Comparison of ENCODE assay signal across 1 cellular context in the genomic region with DNA sequence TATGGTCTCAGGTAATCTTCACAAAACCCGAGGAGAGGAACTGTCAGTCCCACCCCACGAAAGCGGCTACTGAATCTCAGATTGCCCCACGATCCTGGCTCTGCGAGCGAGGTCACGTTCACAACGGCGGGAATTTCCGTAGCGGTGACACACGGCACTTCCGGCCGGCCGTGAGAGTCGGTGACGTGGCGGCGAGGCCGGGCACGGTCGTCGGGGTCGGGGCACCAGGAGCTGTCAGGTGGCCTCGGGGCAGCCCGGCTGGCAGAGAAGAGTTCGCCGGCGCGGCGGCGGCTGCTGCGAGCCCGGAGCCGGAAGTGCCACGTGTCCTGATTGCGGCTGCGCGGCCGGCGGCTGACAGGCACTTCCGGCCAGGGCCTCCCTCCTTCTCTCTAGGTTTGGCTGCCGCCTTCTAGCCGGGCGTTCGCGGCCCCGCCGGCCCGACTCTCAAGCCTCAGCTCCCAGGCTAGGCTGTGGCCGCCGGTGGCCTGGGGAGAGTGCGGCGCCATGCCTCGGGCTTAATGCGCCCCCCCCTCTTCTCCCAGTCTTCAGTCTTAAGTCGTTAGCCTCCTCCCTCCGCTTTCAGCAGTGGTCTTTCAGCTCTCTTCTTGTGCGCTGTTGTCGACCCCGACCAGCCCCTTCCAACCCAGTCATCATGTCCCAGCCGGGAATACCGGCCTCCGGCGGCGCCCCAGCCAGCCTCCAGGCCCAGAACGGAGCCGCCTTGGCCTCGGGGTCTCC.
TF ChIP-seq lines count a peak whose summit lies in the region.

A gene (plus strand): TSS at position 361 of the 738 bp plus-strand sequence. CDS start 292 bp downstream, at position 653.

TF ChIP-seq in GM12878, 131 proteins besides CTCF, POLR2A, EP300 and RAD21 (continued from another document and continues in another):
- TF ChIP-seq, protein P1, sequence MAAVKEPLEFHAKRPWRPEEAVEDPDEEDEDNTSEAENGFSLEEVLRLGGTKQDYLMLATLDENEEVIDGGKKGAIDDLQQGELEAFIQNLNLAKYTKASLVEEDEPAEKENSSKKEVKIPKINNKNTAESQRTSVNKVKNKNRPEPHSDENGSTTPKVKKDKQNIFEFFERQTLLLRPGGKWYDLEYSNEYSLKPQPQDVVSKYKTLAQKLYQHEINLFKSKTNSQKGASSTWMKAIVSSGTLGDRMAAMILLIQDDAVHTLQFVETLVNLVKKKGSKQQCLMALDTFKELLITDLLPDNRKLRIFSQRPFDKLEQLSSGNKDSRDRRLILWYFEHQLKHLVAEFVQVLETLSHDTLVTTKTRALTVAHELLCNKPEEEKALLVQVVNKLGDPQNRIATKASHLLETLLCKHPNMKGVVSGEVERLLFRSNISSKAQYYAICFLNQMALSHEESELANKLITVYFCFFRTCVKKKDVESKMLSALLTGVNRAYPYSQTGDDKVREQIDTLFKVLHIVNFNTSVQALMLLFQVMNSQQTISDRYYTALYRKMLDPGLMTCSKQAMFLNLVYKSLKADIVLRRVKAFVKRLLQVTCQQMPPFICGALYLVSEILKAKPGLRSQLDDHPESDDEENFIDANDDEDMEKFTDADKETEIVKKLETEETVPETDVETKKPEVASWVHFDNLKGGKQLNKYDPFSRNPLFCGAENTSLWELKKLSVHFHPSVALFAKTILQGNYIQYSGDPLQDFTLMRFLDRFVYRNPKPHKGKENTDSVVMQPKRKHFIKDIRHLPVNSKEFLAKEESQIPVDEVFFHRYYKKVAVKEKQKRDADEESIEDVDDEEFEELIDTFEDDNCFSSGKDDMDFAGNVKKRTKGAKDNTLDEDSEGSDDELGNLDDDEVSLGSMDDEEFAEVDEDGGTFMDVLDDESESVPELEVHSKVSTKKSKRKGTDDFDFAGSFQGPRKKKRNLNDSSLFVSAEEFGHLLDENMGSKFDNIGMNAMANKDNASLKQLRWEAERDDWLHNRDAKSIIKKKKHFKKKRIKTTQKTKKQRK (IDR thresholded peaks at IDR 0.05; ENCODE audit: low read depth, low read length) = no peak
- TF ChIP-seq TARDBP (IDR thresholded peaks at IDR 0.05; ENCODE audit: borderline replicate concordance) (0 out of 2 replicates have a peak, but pooled peaks have one; percentile 45), ZNF384 (IDR thresholded peaks at IDR 0.05; ENCODE audit: borderline replicate concordance, low read depth, low read length) (no peak), SMAD1 (IDR thresholded peaks at IDR 0.05; ENCODE audit: low read depth, partially characterized antibody) (peak; percentile 26), KDM1A (IDR thresholded peaks at IDR 0.05; ENCODE audit: borderline replicate concordance) (no peak), CREB1 (IDR thresholded peaks at IDR 0.05; ENCODE audit: low read depth) (peak; percentile 85), ESRRA (IDR thresholded peaks at IDR 0.05; ENCODE audit: low read length) (peak; percentile 66), POU2F2 (IDR thresholded peaks at IDR 0.05; ENCODE audit: borderline replicate concordance, low read depth, low read length) (peak; percentile 52; the same call in 1 of the 3 replicates), BRCA1 (IDR thresholded peaks at IDR 0.05; ENCODE audit: low read depth, low read length) (no peak), NR2C1 (IDR thresholded peaks at IDR 0.05) (peak; percentile 59; the same call in 1 of the 2 replicates), ZNF24 (IDR thresholded peaks at IDR 0.05) (peak; percentile 42), RCOR1 (conservative IDR thresholded peaks at IDR 0.05; ENCODE audit: low read depth, low read length) (no peak), MYB (IDR thresholded peaks at IDR 0.05; ENCODE audit: borderline replicate concordance, low read depth, low read length) (no peak), ZBED1 (IDR thresholded peaks at IDR 0.05; ENCODE audit: borderline replicate concordance) (peak; percentile 52; the same call in 1 of the 2 replicates), TBL1XR1 (IDR thresholded peaks at IDR 0.05; ENCODE audit: low read depth, low read length) (peak; percentile 35; the same call in 1 of the 2 replicates), RBBP5 (conservative IDR thresholded peaks at IDR 0.05) (no peak), SUZ12 (IDR thresholded peaks at IDR 0.05; ENCODE audit: unreplicated experiment) (no peak), ZNF622 (IDR thresholded peaks at IDR 0.05) (no peak), STAT1 (conservative IDR thresholded peaks at IDR 0.05) (no peak; the same call in 1 of the 2 replicates), HDAC6 (IDR thresholded peaks at IDR 0.05; ENCODE audit: unreplicated experiment) (peak; percentile 10), NFXL1 (IDR thresholded peaks at IDR 0.05; ENCODE audit: borderline replicate concordance) (no peak), KLF5 (IDR thresholded peaks at IDR 0.05; ENCODE audit: partially characterized antibody) (no peak), NFIC (IDR thresholded peaks at IDR 0.05; ENCODE audit: low read depth, low read length) (peak; percentile 71; the same call in 1 of the 2 replicates), ETV6 (conservative IDR thresholded peaks at IDR 0.05 in 1 of 2, IDR thresholded peaks at IDR 0.05 in 1 of 2; ENCODE audit: borderline replicate concordance in 1 of 2, low read depth in 1 of 2) (peak in 1 of 2 experiments; percentile 66; a peak in 2 of 4 replicates), CHD2 (IDR thresholded peaks at IDR 0.05; ENCODE audit: borderline replicate concordance, low read depth, low read length) (peak; percentile 60; the same call in 1 of the 2 replicates), MTA2 (IDR thresholded peaks at IDR 0.05; ENCODE audit: low read depth) (no peak; the same call in 1 of the 2 replicates), HDGF (IDR thresholded peaks at IDR 0.05) (peak; percentile 47; the same call in 1 of the 2 replicates), DPF2 (IDR thresholded peaks at IDR 0.05) (peak; percentile 93), NBN (IDR thresholded peaks at IDR 0.05) (no peak; the same call in 1 of the 2 replicates), MEF2B (IDR thresholded peaks at IDR 0.05; ENCODE audit: partially characterized antibody, poor library complexity, severe bottlenecking) (no peak), BACH1 (IDR thresholded peaks at IDR 0.05; ENCODE audit: borderline replicate concordance) (peak; percentile 81), CBFB (IDR thresholded peaks at IDR 0.05; ENCODE audit: low read depth) (no peak; the same call in 1 of the 2 replicates), NRF1 (conservative IDR thresholded peaks at IDR 0.05; ENCODE audit: low read depth, low read length) (peak; percentile 52), GATAD2B (conservative IDR thresholded peaks at IDR 0.05; ENCODE audit: low read depth) (peak; percentile 94), YBX1 (IDR thresholded peaks at IDR 0.05) (no peak), SREBF1 (IDR thresholded peaks at IDR 0.05; ENCODE audit: low read length) (no peak), BMI1 (IDR thresholded peaks at IDR 0.05; ENCODE audit: borderline replicate concordance) (no peak), POLR2AphosphoS2 (IDR thresholded peaks at IDR 0.05; ENCODE audit: low read depth, low read length) (peak; percentile 89), CEBPB (IDR thresholded peaks at IDR 0.05; ENCODE audit: borderline replicate concordance in 1 of 2, low read depth in 2 of 2, low read length in 2 of 2) (no peak), SP1 (IDR thresholded peaks at IDR 0.05; ENCODE audit: low read depth, low read length) (peak; percentile 39)
- TF ChIP-seq, protein P2, sequence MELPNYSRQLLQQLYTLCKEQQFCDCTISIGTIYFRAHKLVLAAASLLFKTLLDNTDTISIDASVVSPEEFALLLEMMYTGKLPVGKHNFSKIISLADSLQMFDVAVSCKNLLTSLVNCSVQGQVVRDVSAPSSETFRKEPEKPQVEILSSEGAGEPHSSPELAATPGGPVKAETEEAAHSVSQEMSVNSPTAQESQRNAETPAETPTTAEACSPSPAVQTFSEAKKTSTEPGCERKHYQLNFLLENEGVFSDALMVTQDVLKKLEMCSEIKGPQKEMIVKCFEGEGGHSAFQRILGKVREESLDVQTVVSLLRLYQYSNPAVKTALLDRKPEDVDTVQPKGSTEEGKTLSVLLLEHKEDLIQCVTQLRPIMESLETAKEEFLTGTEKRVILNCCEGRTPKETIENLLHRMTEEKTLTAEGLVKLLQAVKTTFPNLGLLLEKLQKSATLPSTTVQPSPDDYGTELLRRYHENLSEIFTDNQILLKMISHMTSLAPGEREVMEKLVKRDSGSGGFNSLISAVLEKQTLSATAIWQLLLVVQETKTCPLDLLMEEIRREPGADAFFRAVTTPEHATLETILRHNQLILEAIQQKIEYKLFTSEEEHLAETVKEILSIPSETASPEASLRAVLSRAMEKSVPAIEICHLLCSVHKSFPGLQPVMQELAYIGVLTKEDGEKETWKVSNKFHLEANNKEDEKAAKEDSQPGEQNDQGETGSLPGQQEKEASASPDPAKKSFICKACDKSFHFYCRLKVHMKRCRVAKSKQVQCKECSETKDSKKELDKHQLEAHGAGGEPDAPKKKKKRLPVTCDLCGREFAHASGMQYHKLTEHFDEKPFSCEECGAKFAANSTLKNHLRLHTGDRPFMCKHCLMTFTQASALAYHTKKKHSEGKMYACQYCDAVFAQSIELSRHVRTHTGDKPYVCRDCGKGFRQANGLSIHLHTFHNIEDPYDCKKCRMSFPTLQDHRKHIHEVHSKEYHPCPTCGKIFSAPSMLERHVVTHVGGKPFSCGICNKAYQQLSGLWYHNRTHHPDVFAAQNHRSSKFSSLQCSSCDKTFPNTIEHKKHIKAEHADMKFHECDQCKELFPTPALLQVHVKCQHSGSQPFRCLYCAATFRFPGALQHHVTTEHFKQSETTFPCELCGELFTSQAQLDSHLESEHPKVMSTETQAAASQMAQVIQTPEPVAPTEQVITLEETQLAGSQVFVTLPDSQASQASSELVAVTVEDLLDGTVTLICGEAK (IDR thresholded peaks at IDR 0.05; ENCODE audit: borderline replicate concordance) = peak; percentile 84
- TF ChIP-seq, protein P3, sequence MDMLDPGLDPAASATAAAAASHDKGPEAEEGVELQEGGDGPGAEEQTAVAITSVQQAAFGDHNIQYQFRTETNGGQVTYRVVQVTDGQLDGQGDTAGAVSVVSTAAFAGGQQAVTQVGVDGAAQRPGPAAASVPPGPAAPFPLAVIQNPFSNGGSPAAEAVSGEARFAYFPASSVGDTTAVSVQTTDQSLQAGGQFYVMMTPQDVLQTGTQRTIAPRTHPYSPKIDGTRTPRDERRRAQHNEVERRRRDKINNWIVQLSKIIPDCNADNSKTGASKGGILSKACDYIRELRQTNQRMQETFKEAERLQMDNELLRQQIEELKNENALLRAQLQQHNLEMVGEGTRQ (IDR thresholded peaks at IDR 0.05; ENCODE audit: borderline replicate concordance, low read depth, low read length) = no peak; the same call in 1 of the 2 replicates
- TF ChIP-seq, protein P4, sequence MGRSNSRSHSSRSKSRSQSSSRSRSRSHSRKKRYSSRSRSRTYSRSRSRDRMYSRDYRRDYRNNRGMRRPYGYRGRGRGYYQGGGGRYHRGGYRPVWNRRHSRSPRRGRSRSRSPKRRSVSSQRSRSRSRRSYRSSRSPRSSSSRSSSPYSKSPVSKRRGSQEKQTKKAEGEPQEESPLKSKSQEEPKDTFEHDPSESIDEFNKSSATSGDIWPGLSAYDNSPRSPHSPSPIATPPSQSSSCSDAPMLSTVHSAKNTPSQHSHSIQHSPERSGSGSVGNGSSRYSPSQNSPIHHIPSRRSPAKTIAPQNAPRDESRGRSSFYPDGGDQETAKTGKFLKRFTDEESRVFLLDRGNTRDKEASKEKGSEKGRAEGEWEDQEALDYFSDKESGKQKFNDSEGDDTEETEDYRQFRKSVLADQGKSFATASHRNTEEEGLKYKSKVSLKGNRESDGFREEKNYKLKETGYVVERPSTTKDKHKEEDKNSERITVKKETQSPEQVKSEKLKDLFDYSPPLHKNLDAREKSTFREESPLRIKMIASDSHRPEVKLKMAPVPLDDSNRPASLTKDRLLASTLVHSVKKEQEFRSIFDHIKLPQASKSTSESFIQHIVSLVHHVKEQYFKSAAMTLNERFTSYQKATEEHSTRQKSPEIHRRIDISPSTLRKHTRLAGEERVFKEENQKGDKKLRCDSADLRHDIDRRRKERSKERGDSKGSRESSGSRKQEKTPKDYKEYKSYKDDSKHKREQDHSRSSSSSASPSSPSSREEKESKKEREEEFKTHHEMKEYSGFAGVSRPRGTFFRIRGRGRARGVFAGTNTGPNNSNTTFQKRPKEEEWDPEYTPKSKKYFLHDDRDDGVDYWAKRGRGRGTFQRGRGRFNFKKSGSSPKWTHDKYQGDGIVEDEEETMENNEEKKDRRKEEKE (IDR thresholded peaks at IDR 0.05) = no peak
- TF ChIP-seq, protein P5, sequence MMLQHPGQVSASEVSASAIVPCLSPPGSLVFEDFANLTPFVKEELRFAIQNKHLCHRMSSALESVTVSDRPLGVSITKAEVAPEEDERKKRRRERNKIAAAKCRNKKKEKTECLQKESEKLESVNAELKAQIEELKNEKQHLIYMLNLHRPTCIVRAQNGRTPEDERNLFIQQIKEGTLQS (IDR thresholded peaks at IDR 0.05; ENCODE audit: borderline replicate concordance, extremely low read depth, low read depth, low read length) = no peak
- TF ChIP-seq, protein P6, sequence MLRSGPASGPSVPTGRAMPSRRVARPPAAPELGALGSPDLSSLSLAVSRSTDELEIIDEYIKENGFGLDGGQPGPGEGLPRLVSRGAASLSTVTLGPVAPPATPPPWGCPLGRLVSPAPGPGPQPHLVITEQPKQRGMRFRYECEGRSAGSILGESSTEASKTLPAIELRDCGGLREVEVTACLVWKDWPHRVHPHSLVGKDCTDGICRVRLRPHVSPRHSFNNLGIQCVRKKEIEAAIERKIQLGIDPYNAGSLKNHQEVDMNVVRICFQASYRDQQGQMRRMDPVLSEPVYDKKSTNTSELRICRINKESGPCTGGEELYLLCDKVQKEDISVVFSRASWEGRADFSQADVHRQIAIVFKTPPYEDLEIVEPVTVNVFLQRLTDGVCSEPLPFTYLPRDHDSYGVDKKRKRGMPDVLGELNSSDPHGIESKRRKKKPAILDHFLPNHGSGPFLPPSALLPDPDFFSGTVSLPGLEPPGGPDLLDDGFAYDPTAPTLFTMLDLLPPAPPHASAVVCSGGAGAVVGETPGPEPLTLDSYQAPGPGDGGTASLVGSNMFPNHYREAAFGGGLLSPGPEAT (IDR thresholded peaks at IDR 0.05; ENCODE audit: low read depth) = peak; percentile 78
- TF ChIP-seq, protein P7, sequence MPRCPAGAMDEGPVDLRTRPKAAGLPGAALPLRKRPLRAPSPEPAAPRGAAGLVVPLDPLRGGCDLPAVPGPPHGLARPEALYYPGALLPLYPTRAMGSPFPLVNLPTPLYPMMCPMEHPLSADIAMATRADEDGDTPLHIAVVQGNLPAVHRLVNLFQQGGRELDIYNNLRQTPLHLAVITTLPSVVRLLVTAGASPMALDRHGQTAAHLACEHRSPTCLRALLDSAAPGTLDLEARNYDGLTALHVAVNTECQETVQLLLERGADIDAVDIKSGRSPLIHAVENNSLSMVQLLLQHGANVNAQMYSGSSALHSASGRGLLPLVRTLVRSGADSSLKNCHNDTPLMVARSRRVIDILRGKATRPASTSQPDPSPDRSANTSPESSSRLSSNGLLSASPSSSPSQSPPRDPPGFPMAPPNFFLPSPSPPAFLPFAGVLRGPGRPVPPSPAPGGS (IDR thresholded peaks at IDR 0.05; ENCODE audit: borderline replicate concordance, insufficient read depth, low read depth, low read length, poor library complexity, severe bottlenecking) = peak; percentile 25
